16 cellular contexts compared by ENCODE assay signal in genomic region chr1:97277891-97278662, GRCh38.
A peak's percentile ranks its signal among the peaks of the same experiment; 100 is the strongest.
DNase-seq lines count a peak whose midpoint lies in the region; ATAC-seq and TF ChIP-seq lines count a peak whose summit lies in the region.
"Had no signal": no experiment of that assay in that cellular context is flagged by ENCODE, and none has a peak within 500 bp of the region (broad histone marks: within the 10 kb centered on the region; RNA-seq: fewer than 3 reads in every experiment).

No MANE protein-coding gene starts in this region.

- H3K4me3 Mint-ChIP-seq in activated CD4-positive, alpha-beta memory T cell treated with anti-CD3 and anti-CD28 coated beads, Interleukin-2, amount 10 ng/mL, durations not matched to agents 7 days and 5 days: no peak overlapping the region
- no peak overlapping the region for H3K4me3 Mint-ChIP-seq in activated CD4-positive, alpha-beta memory T cell treated with anti-CD3 and anti-CD28 coated beads for 36 hours
- H3K4me3 Mint-ChIP-seq: activated B cell treated with CpG ODN at 0.5 μM for 24 hours; B cell; naive thymus-derived CD4-positive, alpha-beta T cell had no signal

- H2AFZ ChIP-seq in SK-N-SH (ENCODE audit: low read depth): no peak overlapping the region

- H3K79me2 ChIP-seq in SK-N-SH (ENCODE audit: insufficient read depth): no peaks in the 10 kb centered on the region

- intact Hi-C loops in activated CD4-positive, alpha-beta memory T cell treated with anti-CD3 and anti-CD28 coated beads for 36 hours (cut with micrococcal nuclease): loop anchor here (2.0 kb wide), 1 partner anchor 13 kb away; no protein-coding TSS in a partner anchor
- intact Hi-C loops in stomach (cut with DNase I; ENCODE audit: low total_unique reads): no loop called here

- H3K4me1 Mint-ChIP-seq in activated CD4-positive, alpha-beta memory T cell treated with anti-CD3 and anti-CD28 coated beads, Interleukin-2, amount 10 ng/mL, durations not matched to agents 7 days and 5 days: peaks cover 12% of the 10 kb centered on the region
- peaks cover 8% of the 10 kb centered on the region for H3K4me1 Mint-ChIP-seq in activated CD4-positive, alpha-beta memory T cell treated with anti-CD3 and anti-CD28 coated beads for 36 hours (ENCODE audit: low read depth)
- H3K4me1 Mint-ChIP-seq: activated B cell treated with CpG ODN at 0.5 μM for 24 hours, B cell had no signal

- no peaks in the 10 kb centered on the region for H3K27me3 ChIP-seq in SK-N-SH (ENCODE audit: insufficient read depth)
- no peaks in the 10 kb centered on the region for H3K27me3 ChIP-seq in stomach
- H3K27me3 ChIP-seq: gastrocnemius medialis had no signal

- H3K36me3 ChIP-seq in SK-N-SH (replicated peaks in 1 of 2; ENCODE audit: control insufficient read depth in 1 of 2, insufficient read depth in 2 of 2, low read length in 1 of 2): peaks cover 0 to 17% of the 10 kb centered on the region in 2 experiments
- H3K36me3 ChIP-seq in stomach: no peaks in the 10 kb centered on the region
- H3K36me3 ChIP-seq: gastrocnemius medialis had no signal

- POLR2A ChIA-PET in activated CD4-positive, alpha-beta memory T cell treated with anti-CD3 and anti-CD28 coated beads, Interleukin-2, amount 10 ng/mL, durations not matched to agents 7 days and 5 days (lab: Charles Lee): no interaction called here
- POLR2A ChIA-PET in activated CD4-positive, alpha-beta memory T cell treated with anti-CD3 and anti-CD28 coated beads for 36 hours (lab: Charles Lee): no interaction called here
- POLR2A ChIA-PET in SK-N-SH (lab: Yijun Ruan, JAX): no interaction called here

- TF ChIP-seq POLR2A in stomach (IDR thresholded peaks at IDR 0.05): no peak

- TF ChIP-seq RAD21 in SK-N-SH (IDR thresholded peaks at IDR 0.05; ENCODE audit: low read length): no peak

- no peak for DNase-seq in activated CD4-positive, alpha-beta memory T cell treated with anti-CD3 and anti-CD28 coated beads, Interleukin-2, amount 10 ng/mL, durations not matched to agents 7 days and 5 days
- no peak for DNase-seq in activated CD4-positive, alpha-beta memory T cell treated with anti-CD3 and anti-CD28 coated beads for 36 hours
- DNase-seq in SK-N-SH (no peak), foreskin fibroblast (peak; percentile 71 to 84), stomach (no peak)
- DNase-seq: activated B cell treated with CpG ODN at 0.5 μM for 24 hours; amygdala; gastrocnemius medialis; naive thymus-derived CD4-positive, alpha-beta T cell; stimulated activated CD4-positive, alpha-beta T cell treated with anti-CD3 and anti-CD28 coated beads, Interleukin-4, amount 100 ng/mL, for 1 hour; trophoblast cell had no signal

- H3K4me1 ChIP-seq in SK-N-SH (ENCODE audit: control insufficient read depth in 1 of 2, insufficient read depth in 2 of 2, low read depth in 1 of 2, low read length in 1 of 2): peaks cover 0 to 4% of the 10 kb centered on the region in 2 experiments; a peak in 2 of 4 replicates
- peaks cover 0 to 15% (median 0%) of the 10 kb centered on the region in 4 donors for H3K4me1 ChIP-seq in stomach
- H3K4me1 ChIP-seq: gastrocnemius medialis had no signal

- H3K27ac ChIP-seq in SK-N-SH (ENCODE audit: low read depth in 2 of 2, low read length in 1 of 2) (peak overlapping the region; percentile 41 to 65; a peak in 3 of 4 replicates), stomach (peak overlapping the region in 3 of 5 donors; percentile 31 to 76 (median 63))
- H3K27ac ChIP-seq: gastrocnemius medialis had no signal

- H4K20me1 ChIP-seq in SK-N-SH (ENCODE audit: insufficient read depth): no peaks in the 10 kb centered on the region

- peak in 1 of 2 experiments; percentile 61; a peak in 1 of 4 replicates for TF ChIP-seq EP300 in SK-N-SH (IDR thresholded peaks at IDR 0.05; ENCODE audit: borderline replicate concordance in 1 of 2, low read depth in 1 of 2, low read length in 1 of 2)
- no peak for TF ChIP-seq EP300 in stomach (IDR thresholded peaks at IDR 0.05)

- H3F3A ChIP-seq in SK-N-SH (replicated peaks; ENCODE audit: insufficient read depth): peaks cover 14% of the 10 kb centered on the region

- TF ChIP-seq CTCF in SK-N-SH (IDR thresholded peaks at IDR 0.05) (no peak), foreskin fibroblast (IDR thresholded peaks at IDR 0.05; ENCODE audit: low read depth, low read length) (no peak), stomach (IDR thresholded peaks at IDR 0.05) (no peak)

- no peaks in the 10 kb centered on the region for H3K27me3 Mint-ChIP-seq in activated CD4-positive, alpha-beta memory T cell treated with anti-CD3 and anti-CD28 coated beads, Interleukin-2, amount 10 ng/mL, durations not matched to agents 7 days and 5 days
- no peaks in the 10 kb centered on the region for H3K27me3 Mint-ChIP-seq in activated CD4-positive, alpha-beta memory T cell treated with anti-CD3 and anti-CD28 coated beads for 36 hours
- H3K27me3 Mint-ChIP-seq: activated B cell treated with CpG ODN at 0.5 μM for 24 hours; B cell; naive thymus-derived CD4-positive, alpha-beta T cell had no signal

- peak overlapping the region; percentile 29 for H3K27ac Mint-ChIP-seq in activated CD4-positive, alpha-beta memory T cell treated with anti-CD3 and anti-CD28 coated beads, Interleukin-2, amount 10 ng/mL, durations not matched to agents 7 days and 5 days
- no peak overlapping the region for H3K27ac Mint-ChIP-seq in activated CD4-positive, alpha-beta memory T cell treated with anti-CD3 and anti-CD28 coated beads for 36 hours
- H3K27ac Mint-ChIP-seq: activated B cell treated with CpG ODN at 0.5 μM for 24 hours; B cell; naive thymus-derived CD4-positive, alpha-beta T cell had no signal

- no peak overlapping the region for H3K9ac ChIP-seq in SK-N-SH

- CTCF ChIA-PET in activated CD4-positive, alpha-beta memory T cell treated with anti-CD3 and anti-CD28 coated beads, Interleukin-2, amount 10 ng/mL, durations not matched to agents 7 days and 5 days (lab: Charles Lee): no interaction called here
- CTCF ChIA-PET in activated CD4-positive, alpha-beta memory T cell treated with anti-CD3 and anti-CD28 coated beads for 36 hours (lab: Charles Lee): no interaction called here
- CTCF ChIA-PET in SK-N-SH (lab: Yijun Ruan, JAX): interaction anchor here (1.5 to 1.6 kb wide), 2 partner anchors 14 to 457 kb away, joined by 3 read pairs; no protein-coding TSS in a partner anchor

- H3K9me3 ChIP-seq in SK-N-SH (no peaks in the 10 kb centered on the region), stomach (no peaks in the 10 kb centered on the region)
- H3K9me3 ChIP-seq: gastrocnemius medialis had no signal

- H3K4me3 ChIP-seq in SK-N-SH (ENCODE audit: low read depth in 2 of 2, low read length in 1 of 2) (no peak overlapping the region), foreskin fibroblast (ENCODE audit: low read depth in 1 of 2, low read length in 2 of 2) (no peak overlapping the region), stomach (no peak overlapping the region)
- H3K4me3 ChIP-seq: gastrocnemius medialis, GM12878 had no signal

- H3K9me3 Mint-ChIP-seq in activated CD4-positive, alpha-beta memory T cell treated with anti-CD3 and anti-CD28 coated beads, Interleukin-2, amount 10 ng/mL, durations not matched to agents 7 days and 5 days: no peaks in the 10 kb centered on the region
- H3K9me3 Mint-ChIP-seq in activated CD4-positive, alpha-beta memory T cell treated with anti-CD3 and anti-CD28 coated beads for 36 hours: peaks cover 11% of the 10 kb centered on the region

- no peak overlapping the region for H3K4me2 ChIP-seq in SK-N-SH

- 65% methylated on average over 2 of the region's 2 CpGs for WGBS in SK-N-SH (ENCODE audit: low lambda C conversion rate)
- 66 to 82% (median 78%) methylated on average over 2 of the region's 2 CpGs for WGBS in stomach, 5 donors

- H3K9me2 ChIP-seq in SK-N-SH: no peaks in the 10 kb centered on the region

- ATAC-seq in GM21390 (IDR thresholded peaks at IDR 0.05; ENCODE audit: unreplicated experiment): no peak
- ATAC-seq in HG03457 (IDR thresholded peaks at IDR 0.05; ENCODE audit: unreplicated experiment): no peak
- no peak for ATAC-seq in GM19035 (IDR thresholded peaks at IDR 0.05; ENCODE audit: unreplicated experiment)
- ATAC-seq: gastrocnemius medialis; GM12878; naive thymus-derived CD4-positive, alpha-beta T cell had no signal

- peaks cover 14% of the 10 kb centered on the region for H3K36me3 Mint-ChIP-seq in activated CD4-positive, alpha-beta memory T cell treated with anti-CD3 and anti-CD28 coated beads, Interleukin-2, amount 10 ng/mL, durations not matched to agents 7 days and 5 days (ENCODE audit: low read depth)
- peaks cover 43% of the 10 kb centered on the region for H3K36me3 Mint-ChIP-seq in activated CD4-positive, alpha-beta memory T cell treated with anti-CD3 and anti-CD28 coated beads for 36 hours

TF ChIP-seq in SK-N-SH, 30 proteins besides CTCF, POLR2A, EP300 and RAD21 (continues in another document):
- TF ChIP-seq TAF1 (IDR thresholded peaks at IDR 0.05; ENCODE audit: borderline replicate concordance, low read depth, low read length) (no peak), USF2 (IDR thresholded peaks at IDR 0.05; ENCODE audit: borderline replicate concordance, low read depth, low read length) (no peak), MEF2A (IDR thresholded peaks at IDR 0.05; ENCODE audit: borderline replicate concordance, low read depth) (peak; percentile 36; the same call in 1 of the 2 replicates), GATA2 (CRISPR knock-in tag; IDR thresholded peaks at IDR 0.05) (no peak), YY1 (IDR thresholded peaks at IDR 0.05; ENCODE audit: low read depth) (no peak), CHD2 (IDR thresholded peaks at IDR 0.05; ENCODE audit: low read length, partially characterized antibody) (no peak), NFIC (IDR thresholded peaks at IDR 0.05; ENCODE audit: borderline replicate concordance) (0 out of 2 replicates have a peak, but pooled peaks have one; percentile 17), EZH2phosphoT487 (IDR thresholded peaks at IDR 0.05; ENCODE audit: borderline replicate concordance, low read depth) (no peak), MAX (IDR thresholded peaks at IDR 0.05; ENCODE audit: low read depth) (no peak), RCOR1 (IDR thresholded peaks at IDR 0.05; ENCODE audit: low read length) (no peak), FOSL2 (IDR thresholded peaks at IDR 0.05; ENCODE audit: borderline replicate concordance, low read depth) (peak; percentile 84; the same call in 1 of the 2 replicates), NRF1 (IDR thresholded peaks at IDR 0.05; ENCODE audit: low read depth, low read length) (no peak), TCF12 (IDR thresholded peaks at IDR 0.05) (peak; percentile 80)

Comparison
In these comparisons a context has a peak if more than half of its experiments do, and no peak if none do; other contexts are left out.
1. DNase-seq: peak in foreskin fibroblast (2 of 2); none in activated CD4-positive, alpha-beta memory T cell treated with anti-CD3 and anti-CD28 coated beads, Interleukin-2, amount 10 ng/mL, durations not matched to agents 7 days and 5 days (single experiment), activated CD4-positive, alpha-beta memory T cell treated with anti-CD3 and anti-CD28 coated beads for 36 hours (single experiment), SK-N-SH (single experiment) and stomach (single experiment).